ENCODE assay signal across 27 cellular contexts in the genomic region with DNA sequence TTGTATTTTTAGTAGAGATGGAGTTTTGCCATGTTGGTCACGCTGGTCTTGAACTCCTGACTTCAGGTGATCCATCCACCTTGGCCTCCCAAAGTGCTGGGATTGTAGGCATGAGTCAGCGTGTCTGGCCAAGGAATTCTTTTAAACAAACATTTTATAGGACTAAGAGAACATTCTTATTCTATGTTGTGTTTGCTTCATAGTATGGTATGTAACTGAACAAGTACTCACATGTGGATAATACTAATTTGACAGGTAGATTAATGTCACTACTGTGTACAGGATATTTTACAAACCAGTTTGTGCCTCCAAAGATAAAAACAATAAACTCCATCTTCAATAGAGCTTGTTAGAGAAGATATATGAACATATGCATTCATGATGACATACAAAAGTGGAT.
"Had no signal": no experiment of that assay in that cellular context is flagged by ENCODE, and none has a peak within 500 bp of the region (broad histone marks: within the 10 kb centered on the region; RNA-seq: fewer than 3 reads in every experiment).

No MANE protein-coding gene starts in this region.

- H3K9me3 Mint-ChIP-seq: stimulated activated naive B cell treated with anti-CD40 and anti-IgM and Interleukin-4, amounts not matched to agents 10 μg/mL and 1 μg/mL and 100 μg/mL, for 72 hours had no signal

- H3K4me1 ChIP-seq: esophagus muscularis mucosa, lower lobe of right lung, parathyroid adenoma, right lobe of liver, tibial nerve, vagina had no signal

- H3K9ac ChIP-seq: parathyroid adenoma had no signal

- H3K36me3 ChIP-seq: esophagus muscularis mucosa, lower lobe of right lung, neutrophil, right lobe of liver, thoracic aorta, tibial nerve, vagina had no signal

- H2AFZ ChIP-seq: parathyroid adenoma had no signal

- H3K4me3 ChIP-seq: coronary artery, esophagus muscularis mucosa, lower lobe of right lung, mucosa of descending colon, right lobe of liver, thoracic aorta, tibial nerve, vagina had no signal

- ATAC-seq: left ventricle myocardium superior; lower lobe of right lung; mucosa of descending colon; natural killer cell treated with Interleukin-12 subunit alpha and Interleukin-12 subunit beta and Interleukin-15 and Interleukin-18, amount 100 ng/mL, for 72 hours; right lobe of liver; stimulated activated naive B cell treated with anti-CD40 and anti-IgM and Interleukin-4, amounts not matched to agents 10 μg/mL and 1 μg/mL and 100 μg/mL, for 72 hours had no signal

- H3K4me1 Mint-ChIP-seq: immature natural killer cell; memory B cell; naive B cell; neural crest cell; stimulated activated naive B cell treated with anti-CD40 and anti-IgM and Interleukin-4, amounts not matched to agents 10 μg/mL and 1 μg/mL and 100 μg/mL, for 72 hours had no signal

- DNase-seq: dermis blood vessel endothelial cell; effector memory CD4-positive, alpha-beta T cell; foreskin melanocyte; hypothalamus; immature natural killer cell; islet precursor cell; left ventricle myocardium superior; lower lobe of right lung; mucosa of descending colon; naive B cell; right lobe of liver; small intestine; stimulated activated CD4-positive, alpha-beta T cell treated with anti-CD3 and anti-CD28 coated beads, Interleukin-15, amount 100 ng/mL, for 24 hours; stimulated activated CD4-positive, alpha-beta T cell treated with anti-CD3 and anti-CD28 coated beads, Interleukin-2, amount 100 ng/mL, for 48 hours; stimulated activated naive B cell treated with anti-CD40 and anti-IgM and Interleukin-4, amounts not matched to agents 10 μg/mL and 1 μg/mL and 100 μg/mL, for 72 hours had no signal

- H3K27ac Mint-ChIP-seq: immature natural killer cell; memory B cell; naive B cell; natural killer cell treated with Interleukin-12 subunit alpha and Interleukin-12 subunit beta and Interleukin-15 and Interleukin-18, amount 100 ng/mL, for 72 hours; progenitor cell of endocrine pancreas; stimulated activated naive B cell treated with anti-CD40 and anti-IgM and Interleukin-4, amounts not matched to agents 10 μg/mL and 1 μg/mL and 100 μg/mL, for 72 hours; stimulated activated naive CD8-positive, alpha-beta T cell treated with anti-CD3 and anti-CD28 coated beads, Interleukin-15, Interleukin-2, amounts not matched to agents 100 ng/mL and 50 ng/mL, for 24 hours had no signal

- H3K27ac ChIP-seq: coronary artery, esophagus muscularis mucosa, lower lobe of right lung, neutrophil, parathyroid adenoma, right lobe of liver, thoracic aorta, tibial nerve, vagina had no signal

- H3K79me2 ChIP-seq: parathyroid adenoma had no signal

- H3K27me3 ChIP-seq: esophagus muscularis mucosa, neutrophil, right lobe of liver, tibial nerve, vagina had no signal

- H3K27me3 Mint-ChIP-seq: memory B cell; naive B cell; natural killer cell treated with Interleukin-12 subunit alpha and Interleukin-12 subunit beta and Interleukin-15 and Interleukin-18, amount 100 ng/mL, for 72 hours; progenitor cell of endocrine pancreas; stimulated activated naive B cell treated with anti-CD40 and anti-IgM and Interleukin-4, amounts not matched to agents 10 μg/mL and 1 μg/mL and 100 μg/mL, for 72 hours; stimulated activated naive CD8-positive, alpha-beta T cell treated with anti-CD3 and anti-CD28 coated beads, Interleukin-15, Interleukin-2, amounts not matched to agents 100 ng/mL and 50 ng/mL, for 24 hours had no signal

- H3K36me3 Mint-ChIP-seq: memory B cell; naive B cell; natural killer cell treated with Interleukin-12 subunit alpha and Interleukin-12 subunit beta and Interleukin-15 and Interleukin-18, amount 100 ng/mL, for 72 hours; stimulated activated naive B cell treated with anti-CD40 and anti-IgM and Interleukin-4, amounts not matched to agents 10 μg/mL and 1 μg/mL and 100 μg/mL, for 72 hours had no signal

- H3K4me3 Mint-ChIP-seq: immature natural killer cell; memory B cell; naive B cell; natural killer cell treated with Interleukin-12 subunit alpha and Interleukin-12 subunit beta and Interleukin-15 and Interleukin-18, amount 100 ng/mL, for 72 hours; neural crest cell; stimulated activated naive B cell treated with anti-CD40 and anti-IgM and Interleukin-4, amounts not matched to agents 10 μg/mL and 1 μg/mL and 100 μg/mL, for 72 hours; stimulated activated naive CD8-positive, alpha-beta T cell treated with anti-CD3 and anti-CD28 coated beads, Interleukin-15, Interleukin-2, amounts not matched to agents 100 ng/mL and 50 ng/mL, for 24 hours had no signal

- H3K9me3 ChIP-seq: esophagus muscularis mucosa, lower lobe of right lung, mucosa of descending colon, neutrophil, right lobe of liver, thoracic aorta, tibial nerve, vagina had no signal
